In the genomic region with DNA sequence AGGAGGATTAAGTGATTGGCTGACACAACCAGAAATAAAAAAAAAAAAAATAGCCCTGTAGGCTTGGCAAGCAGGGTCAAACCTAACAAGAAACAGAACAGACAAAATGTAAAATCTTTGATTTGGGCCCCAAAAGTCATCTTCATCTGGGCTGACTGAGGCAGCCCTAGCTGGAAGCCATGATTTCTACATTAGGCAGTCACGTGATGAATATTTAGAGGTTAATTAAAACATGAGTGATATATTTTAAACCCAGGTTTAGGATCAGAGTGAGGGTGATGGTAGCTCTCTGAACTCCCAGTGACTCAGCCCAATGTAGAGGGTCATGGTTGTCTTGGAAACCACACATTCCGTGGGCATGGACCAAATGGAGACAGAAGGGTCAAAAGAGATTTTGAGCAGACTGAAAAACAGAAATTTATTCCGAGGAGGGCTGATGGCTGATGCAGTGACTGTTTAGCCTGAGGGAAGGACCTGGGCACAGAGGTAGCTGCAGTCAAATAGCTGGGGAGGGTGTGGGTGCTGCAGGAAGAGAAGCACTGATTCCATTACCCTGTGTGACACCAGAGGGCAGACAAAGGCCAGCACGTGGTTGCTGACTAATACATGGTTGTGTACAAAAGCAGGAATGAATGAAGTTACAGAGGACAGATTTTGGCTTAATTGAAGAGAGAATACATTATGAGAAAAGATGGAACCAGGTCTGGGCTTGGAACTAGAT, we compare ENCODE assay signal across 20 cellular contexts.
DNase-seq lines count a peak whose midpoint lies in the region; ATAC-seq, FAIRE-seq and TF ChIP-seq lines count a peak whose summit lies in the region.
"Had no signal": no experiment of that assay in that cellular context is flagged by ENCODE, and none has a peak within 500 bp of the region (broad histone marks: within the 10 kb centered on the region; RNA-seq: fewer than 3 reads in every experiment).

No MANE protein-coding gene starts in this region.

- H3K4me1 ChIP-seq in DND-41 (ENCODE audit: insufficient read depth, low read length): no peaks in the 10 kb centered on the region
- H3K4me1 ChIP-seq: psoas muscle, transverse colon had no signal

- no peaks in the 10 kb centered on the region for H3K9me3 ChIP-seq in DND-41 (ENCODE audit: insufficient read depth, low read length, severe bottlenecking)
- H3K9me3 ChIP-seq: psoas muscle, transverse colon had no signal

- no peak overlapping the region for H3K4me2 ChIP-seq in DND-41 (ENCODE audit: insufficient read depth, low read length)

- ATAC-seq in DND-41 (ENCODE audit: insufficient read depth, low read depth) (no peak), GM19455 (IDR thresholded peaks at IDR 0.05; ENCODE audit: unreplicated experiment) (no peak)
- ATAC-seq: left lobe of liver, psoas muscle had no signal

- peak; percentile 87 for FAIRE-seq in HTR-8/SVneo (lab: Jason Lieb, UNC)
- FAIRE-seq in frontal cortex (lab: Jason Lieb, UNC): no peak

- no peaks in the 10 kb centered on the region for H3K27me3 ChIP-seq in DND-41 (ENCODE audit: insufficient read depth, low read length, poor library complexity)
- H3K27me3 ChIP-seq: transverse colon had no signal

- H4K20me1 ChIP-seq in DND-41 (ENCODE audit: insufficient read depth, low read length): no peaks in the 10 kb centered on the region

- no peak for DNase-seq in DND-41
- DNase-seq in HTR-8/SVneo (ENCODE audit: insufficient read length, low spot score): no peak
- peak; percentile 58 for DNase-seq in RPMI7951 (ENCODE audit: low read depth)
- DNase-seq in kidney tubule cell (ENCODE audit: low spot score): peak; percentile 35
- DNase-seq in frontal cortex (ENCODE audit: low spot score in 2 of 2): no peak
- no peak for DNase-seq in foreskin melanocyte
- DNase-seq in NCI-H146 treated with DMSO at 0.1 percent for 48 hours (lab: John Stamatoyannopoulos, UW; ENCODE audit: unreplicated experiment): no peak
- DNase-seq: activated CD4-positive, CD25-positive, alpha-beta regulatory T cell; DMS79 treated with DMSO at 0.1 percent for 48 hours; KG1; NCI-H1694; NCI-H510A treated with DMSO at 0.1 percent for 48 hours; psoas muscle; stimulated activated CD4-positive, alpha-beta T cell treated with anti-CD3 and anti-CD28 coated beads, Interleukin-12 subunit alpha, Interleukin-12 subunit beta, amount 100 ng/mL, for 4 hours; stimulated activated naive CD4-positive, alpha-beta T cell; transverse colon had no signal

- no peaks in the 10 kb centered on the region for H3K79me2 ChIP-seq in DND-41 (ENCODE audit: insufficient read depth, low read length)

- no peak overlapping the region for H2AFZ ChIP-seq in DND-41 (ENCODE audit: low read depth, low read length)

- no peak overlapping the region for H3K9ac ChIP-seq in DND-41 (ENCODE audit: low read depth, low read length)

- no peak overlapping the region for H3K4me3 ChIP-seq in DND-41 (ENCODE audit: low read depth in 1 of 2, low read length in 2 of 2)
- H3K4me3 ChIP-seq: psoas muscle, transverse colon had no signal

- H3K36me3 ChIP-seq in DND-41 (ENCODE audit: insufficient read depth, low read length): no peaks in the 10 kb centered on the region
- H3K36me3 ChIP-seq: transverse colon had no signal

- peak; percentile 31 for TF ChIP-seq CTCF in DND-41 (IDR thresholded peaks at IDR 0.05; ENCODE audit: borderline replicate concordance, extremely low read depth, low read length, poor library complexity, severe bottlenecking)

- no peak overlapping the region for H3K27ac ChIP-seq in DND-41 (ENCODE audit: low read length)
- H3K27ac ChIP-seq: HL-60, psoas muscle, RWPE1, transverse colon had no signal

Comparison
In these comparisons a context has a peak if more than half of its experiments do, and no peak if none do; other contexts are left out.
1. DNase-seq: peak in RPMI7951 (single experiment) and kidney tubule cell (single experiment); none in DND-41 (single experiment), HTR-8/SVneo (single experiment), frontal cortex (0 of 2), foreskin melanocyte (single experiment) and NCI-H146 treated with DMSO at 0.1 percent for 48 hours (single experiment).